Comparison of ENCODE assay signal across 28 cellular contexts in genomic region chr2:165927774-165928173, GRCh38.
"Had no signal": no experiment of that assay in that cellular context is flagged by ENCODE, and none has a peak within 500 bp of the region (broad histone marks: within the 10 kb centered on the region; RNA-seq: fewer than 3 reads in every experiment).

No MANE protein-coding gene starts in this region.

- H3K27ac ChIP-seq: neural progenitor cell, ovary, parathyroid adenoma, psoas muscle, right lobe of liver, sigmoid colon, spleen, suprapubic skin, testis, tibial artery, transverse colon, upper lobe of right lung, uterus had no signal

- H3K79me2 ChIP-seq: parathyroid adenoma had no signal

- H3K9ac ChIP-seq: neural progenitor cell, parathyroid adenoma had no signal

- H3K27me3 ChIP-seq: neural progenitor cell, ovary, right lobe of liver, sigmoid colon, spleen, suprapubic skin, testis, tibial artery, transverse colon, upper lobe of right lung, uterus had no signal

- H3K4me1 ChIP-seq: neural progenitor cell, parathyroid adenoma, psoas muscle, right lobe of liver, sigmoid colon, spleen, suprapubic skin, testis, tibial artery, transverse colon, upper lobe of right lung, uterus had no signal

- H3K9me3 ChIP-seq: ovary, psoas muscle, right lobe of liver, sigmoid colon, spleen, suprapubic skin, testis, tibial artery, transverse colon, upper lobe of right lung, uterus had no signal

- H3K36me3 ChIP-seq: uterus had no signal

- H3K4me2 ChIP-seq: neural progenitor cell had no signal

- DNase-seq: natural killer cell; occipital lobe; ovary; posterior cingulate gyrus; psoas muscle; right cardiac atrium; right lobe of liver; sigmoid colon; small intestine; spleen; stimulated activated CD4-positive, alpha-beta T cell treated with anti-CD3 and anti-CD28 coated beads, Interleukin-12 subunit alpha, Interleukin-12 subunit beta, amount 100 ng/mL, for 4 hours; stimulated activated CD4-positive, alpha-beta T cell treated with anti-CD3 and anti-CD28 coated beads, Interleukin-1b, Interleukin-23, amount 100 ng/mL, for 48 hours; stimulated activated CD4-positive, alpha-beta T cell treated with anti-CD3 and anti-CD28 coated beads, Interleukin-4, amount 100 ng/mL, for 1 hour; stimulated activated CD4-positive, alpha-beta T cell treated with anti-CD3 and anti-CD28 coated beads, Interleukin-4, amount 100 ng/mL, for 4 hours; stimulated activated CD8-positive, alpha-beta memory T cell treated with anti-CD3 and anti-CD28 coated beads, Interleukin-4, amount 100 ng/mL, for 48 hours; stimulated activated naive CD4-positive, alpha-beta T cell; stimulated activated naive CD8-positive, alpha-beta T cell treated with anti-CD3 and anti-CD28 coated beads, Interleukin-15, amount 100 ng/mL, for 72 hours; stimulated activated naive CD8-positive, alpha-beta T cell treated with anti-CD3 and anti-CD28 coated beads, Interleukin-15, Interleukin-2, amounts not matched to agents 100 U/mL and 50 U/mL, for 24 hours; substantia nigra; testis; tibial artery; transverse colon; upper lobe of right lung; uterus had no signal

- H2AFZ ChIP-seq: neural progenitor cell, parathyroid adenoma had no signal

- H3K4me3 ChIP-seq: neural progenitor cell, ovary, psoas muscle, right lobe of liver, sigmoid colon, spleen, suprapubic skin, testis, tibial artery, transverse colon, upper lobe of right lung, uterus had no signal

- ATAC-seq: natural killer cell; psoas muscle; right cardiac atrium; right lobe of liver; stimulated activated memory B cell treated with anti-CD40 and anti-IgM and Interleukin-4, amounts not matched to agents 10 μg/mL and 1 μg/mL and 100 μg/mL, for 72 hours; stimulated activated naive CD8-positive, alpha-beta T cell treated with anti-CD3 and anti-CD28 coated beads, Interleukin-15, amount 100 ng/mL, for 72 hours; stimulated activated naive CD8-positive, alpha-beta T cell treated with anti-CD3 and anti-CD28 coated beads, Interleukin-15, Interleukin-2, amounts not matched to agents 100 U/mL and 50 U/mL, for 24 hours; upper lobe of right lung had no signal
